In the genomic region with DNA sequence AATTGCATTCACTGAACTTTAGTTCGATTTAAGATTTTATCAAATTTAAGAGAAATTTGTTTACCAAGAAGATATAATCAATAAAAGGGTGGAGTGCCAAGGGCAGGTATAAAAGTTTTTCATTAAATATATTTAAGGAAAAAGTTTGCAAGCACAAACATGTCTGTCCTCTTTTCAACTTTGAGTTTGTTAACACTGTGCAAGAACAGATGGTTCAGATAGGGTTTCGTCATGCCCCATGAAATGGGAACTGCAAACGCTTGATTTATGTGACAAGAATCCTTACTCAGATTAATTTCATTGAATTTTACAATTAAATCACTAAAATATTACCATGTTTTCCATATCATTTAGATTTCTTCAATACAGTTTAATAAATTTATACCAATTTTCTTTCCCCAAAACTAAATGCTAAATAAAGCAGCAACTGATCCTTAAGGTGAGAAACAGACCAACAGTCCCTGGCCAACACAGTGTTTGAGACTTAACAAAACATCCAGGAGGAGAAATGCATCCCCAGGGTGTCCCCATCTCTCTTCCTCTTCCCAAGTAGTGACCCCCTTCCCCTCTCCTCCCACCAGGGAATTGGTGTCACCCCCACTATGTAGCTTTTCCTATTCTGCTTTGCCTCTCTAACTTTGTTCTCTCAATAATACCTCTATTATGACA, we compare ENCODE assay signal across 22 cellular contexts.
DNase-seq lines count a peak whose midpoint lies in the region; ATAC-seq and TF ChIP-seq lines count a peak whose summit lies in the region.
"Had no signal": no experiment of that assay in that cellular context is flagged by ENCODE, and none has a peak within 500 bp of the region (broad histone marks: within the 10 kb centered on the region; RNA-seq: fewer than 3 reads in every experiment).

No MANE protein-coding gene starts in this region.

- no peak overlapping the region for H3K4me2 ChIP-seq in mammary epithelial cell (ENCODE audit: insufficient read depth, low read depth, low read length)

- no peak overlapping the region for H3K4me3 ChIP-seq in mammary epithelial cell (replicated peaks in 1 of 3; ENCODE audit: insufficient read depth in 1 of 3, low read depth in 2 of 3, low read length in 3 of 3)
- H3K4me3 ChIP-seq: body of pancreas, esophagus muscularis mucosa, left lung, Peyer's patch, SJSA1 had no signal

- no peak overlapping the region for H3K9ac ChIP-seq in mammary epithelial cell (ENCODE audit: insufficient read depth, low read length)

- H3K27me3 ChIP-seq in mammary epithelial cell (ENCODE audit: insufficient read depth, low read length): no peaks in the 10 kb centered on the region
- H3K27me3 ChIP-seq: body of pancreas, esophagus muscularis mucosa, left lung, Peyer's patch, SJSA1 had no signal

- intact Hi-C loops in mammary epithelial cell (cut with micrococcal nuclease): loop anchor here (1.0 kb wide), 1 partner anchor 24 kb away; no protein-coding TSS in a partner anchor

- no peak overlapping the region for H2AFZ ChIP-seq in mammary epithelial cell (ENCODE audit: low read depth, low read length)

- 95% methylated on average over 3 of the region's 3 CpGs for WGBS in mammary epithelial cell (ENCODE audit: low coverage, missing lambda C conversion rate)

- no peaks in the 10 kb centered on the region for H3K79me2 ChIP-seq in mammary epithelial cell (ENCODE audit: insufficient read depth, low read length)

- in situ Hi-C loops in mammary epithelial cell (cut with MboI; ENCODE audit: low sequenced_read_pairs in 2 of 2): no loop called here

- no peaks in the 10 kb centered on the region for H3K4me1 ChIP-seq in mammary epithelial cell (ENCODE audit: insufficient read depth, low read length)
- H3K4me1 ChIP-seq: body of pancreas, left lung, Peyer's patch, SJSA1 had no signal

- H3K9me3 ChIP-seq in mammary epithelial cell (replicated peaks; ENCODE audit: insufficient read depth, low read length): peaks cover 7% of the 10 kb centered on the region
- H3K9me3 ChIP-seq: body of pancreas, Peyer's patch had no signal

- dilution Hi-C loops in mammary epithelial cell (cut with HindIII; ENCODE audit: low sequenced_read_pairs): loop anchor here (5.0 kb wide), 1 partner anchor 67 kb away; no protein-coding TSS in a partner anchor

- no peaks in the 10 kb centered on the region for H3K36me3 ChIP-seq in mammary epithelial cell (ENCODE audit: insufficient read depth, low read length)
- H3K36me3 ChIP-seq: esophagus muscularis mucosa, left lung, Peyer's patch, SJSA1 had no signal

- no peak for ATAC-seq in GM21723 (IDR thresholded peaks at IDR 0.05; ENCODE audit: unreplicated experiment)
- ATAC-seq: body of pancreas, left lung, natural killer cell, T-helper 17 cell had no signal

- H4K20me1 ChIP-seq in mammary epithelial cell (ENCODE audit: insufficient read depth, low read length): no peaks in the 10 kb centered on the region

- CTCF ChIA-PET in mammary epithelial cell (lab: Charles Lee; ENCODE audit: low non-redundant PET): no interaction called here

- BruUV-seq in mammary epithelial cell (replicated peaks; lab: Mats Ljungman, UMichigan): no TSS peak

- TF ChIP-seq CTCF in C4-2B (conservative IDR thresholded peaks at IDR 0.05) (no peak), mammary epithelial cell (conservative IDR thresholded peaks at IDR 0.05 in 1 of 2, IDR thresholded peaks at IDR 0.05 in 1 of 2; ENCODE audit: extremely low read depth in 1 of 2, insufficient read depth in 1 of 2, low read depth in 1 of 2, low read length in 2 of 2) (no peak)

- DNase-seq in NCI-H2171 (lab: John Stamatoyannopoulos, UW) (peak; percentile 67), mammary epithelial cell (peak; percentile 47), left kidney (ENCODE audit: low read depth, low spot score) (peak; percentile 80), NCI-H774 (lab: John Stamatoyannopoulos, UW) (no peak), DMS153 (lab: John Stamatoyannopoulos, UW) (no peak)
- DNase-seq in stimulated activated CD4-positive, alpha-beta T cell treated with anti-CD3 and anti-CD28 coated beads, Interleukin-2, amount 100 ng/mL, for 24 hours: no peak
- DNase-seq: activated B cell treated with CpG ODN at 0.5 μM for 24 hours; activated CD4-positive, alpha-beta memory T cell treated with anti-CD3 and anti-CD28 coated beads for 36 hours; body of pancreas; CD4-positive, CD25-positive, alpha-beta regulatory T cell; DMS53; effector CD4-positive, alpha-beta T cell; left lung; natural killer cell; NCI-H2029; NCI-H446; Peyer's patch; T-helper 17 cell had no signal

- H3K27ac ChIP-seq in C4-2B (peak overlapping the region; percentile 82; the same call in 1 of the 2 replicates), mammary epithelial cell (ENCODE audit: insufficient read depth, low read depth, low read length) (no peak overlapping the region)
- H3K27ac ChIP-seq: body of pancreas, esophagus muscularis mucosa, left lung, Peyer's patch, SJSA1 had no signal

Comparison
In these comparisons a context has a peak if more than half of its experiments do, and no peak if none do; other contexts are left out.
1. DNase-seq: peak in NCI-H2171 (single experiment), mammary epithelial cell (single experiment) and left kidney (single experiment); none in NCI-H774 (single experiment), stimulated activated CD4-positive, alpha-beta T cell treated with anti-CD3 and anti-CD28 coated beads, Interleukin-2, amount 100 ng/mL, for 24 hours (0 of 2) and DMS153 (single experiment).